Comparison of ENCODE assay signal across 8 cellular contexts in the genomic region with DNA sequence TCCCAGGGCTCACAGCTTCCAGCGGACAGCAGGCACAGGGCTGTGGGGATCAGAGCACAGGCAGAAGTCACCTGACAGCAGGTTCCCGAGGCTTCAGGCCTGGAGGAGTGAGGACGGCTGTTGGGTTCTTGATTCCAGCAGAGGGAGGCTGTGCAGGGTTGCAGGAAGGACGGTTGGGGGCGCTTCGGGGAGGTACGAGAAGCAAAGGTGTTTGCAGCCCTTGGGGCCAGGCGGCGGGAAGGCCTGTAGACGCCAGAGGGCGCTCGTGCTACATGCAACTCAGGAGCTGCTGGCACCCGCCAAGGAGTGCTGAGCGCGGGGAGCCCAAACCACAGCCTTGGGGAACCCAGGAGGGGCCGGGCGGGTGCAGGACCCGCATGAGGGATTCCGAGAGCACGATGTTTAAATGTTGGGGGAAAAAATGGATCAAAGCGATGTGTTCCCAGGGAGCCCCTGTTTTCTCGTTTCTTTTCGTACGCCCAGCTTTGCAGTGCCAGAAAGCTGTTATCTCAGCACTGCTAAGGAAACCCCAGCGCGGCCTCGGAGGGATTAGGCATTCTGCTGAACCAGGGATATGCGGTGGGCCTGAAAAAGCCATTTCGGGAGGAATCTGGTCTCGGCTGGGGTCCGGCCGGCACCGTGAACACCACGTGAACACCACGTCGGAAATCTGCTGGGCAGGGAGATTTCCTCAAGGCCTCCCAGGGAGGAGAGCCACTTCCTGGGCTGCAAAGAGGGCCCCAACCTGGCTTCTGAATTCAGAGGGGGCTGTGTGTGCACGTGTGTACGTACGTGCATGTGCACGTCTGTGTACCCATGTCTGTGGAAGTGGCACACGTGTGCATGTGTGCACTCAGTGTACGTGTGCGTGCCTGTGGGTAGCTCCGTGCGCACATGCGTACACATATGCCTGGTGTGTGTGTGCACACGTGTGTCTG.
DNase-seq lines count a peak whose midpoint lies in the region; ATAC-seq and TF ChIP-seq lines count a peak whose summit lies in the region.

No MANE protein-coding gene starts in this region.

- peak; percentile 99 for TF ChIP-seq RAD21 in Ishikawa (IDR thresholded peaks at IDR 0.05; ENCODE audit: low read depth)

- H3K27me3 Mint-ChIP-seq in CD14-positive monocyte (ENCODE audit: low read depth in 3 of 3): peaks cover 3 to 16% (median 4%) of the 10 kb centered on the region in 3 donors

- H3K27ac Mint-ChIP-seq in CD14-positive monocyte: peak overlapping the region; percentile 78 to 91 (median 90)

- no peak for TF ChIP-seq POLR2A in erythroblast (IDR thresholded peaks at IDR 0.05; ENCODE audit: low read length)

- peak overlapping the region; percentile 4 to 20 for H3K27ac ChIP-seq in mucosa of rectum (ENCODE audit: low read depth in 2 of 2, low read length in 2 of 2)

- H3K36me3 ChIP-seq in mucosa of rectum (ENCODE audit: control insufficient read depth in 2 of 2, insufficient read depth in 2 of 2, low read length in 2 of 2): peaks cover 0 to 7% of the 10 kb centered on the region in 2 donors

- H3K4me3 ChIP-seq in mucosa of rectum (ENCODE audit: low read length in 2 of 2): peak overlapping the region in 1 of 2 donors; percentile 33

- H3K36me3 Mint-ChIP-seq in CD14-positive monocyte: peaks cover 30 to 57% of the 10 kb centered on the region in 2 donors

- DNase-seq in CD14-positive monocyte (ENCODE audit: low spot score) (peak; percentile 84), OCI-M2 (lab: John Stamatoyannopoulos, UW; ENCODE audit: unreplicated experiment) (peak; percentile 20), activated T-cell treated with anti-CD3 and anti-CD28 coated beads for 4 hours (peak; percentile 84), erythroblast (lab: John Stamatoyannopoulos, UW) (peak; percentile 88 to 94)
- peak; percentile 86 for DNase-seq in stimulated activated CD8-positive, alpha-beta memory T cell treated with anti-CD3 and anti-CD28 coated beads, Interleukin-4, amount 100 ng/mL, for 1 hour (ENCODE audit: low read depth in 2 of 2, low spot score in 1 of 2)

- H3K27me3 ChIP-seq in mucosa of rectum (ENCODE audit: control insufficient read depth in 2 of 2, insufficient read depth in 2 of 2, low read length in 2 of 2): no peaks in the 10 kb centered on the region

- peak; percentile 97 for TF ChIP-seq CTCF in CD14-positive monocyte (IDR thresholded peaks at IDR 0.05)

- H3K4me1 Mint-ChIP-seq in CD14-positive monocyte: peaks cover 38% of the 10 kb centered on the region

- intact Hi-C loops in CD14-positive monocyte (cut with micrococcal nuclease): loop anchor here (1.0 to 10.0 kb wide), 5 partner anchors 231 to 559 kb away; a partner anchor contains a TSS

- H3K4me3 Mint-ChIP-seq in CD14-positive monocyte: peak overlapping the region; percentile 71 to 91

- no peak overlapping the region for H3K9ac ChIP-seq in mucosa of rectum (ENCODE audit: low read depth in 1 of 2, low read length in 2 of 2)

- no peaks in the 10 kb centered on the region for H3K9me3 ChIP-seq in mucosa of rectum (ENCODE audit: control insufficient read depth in 2 of 2, low read length in 2 of 2)

- peak; percentile 63 for ATAC-seq in GM21360 (IDR thresholded peaks at IDR 0.05; ENCODE audit: unreplicated experiment)

- H3K9me3 Mint-ChIP-seq in CD14-positive monocyte: no peaks in the 10 kb centered on the region

- H3K4me1 ChIP-seq in mucosa of rectum (ENCODE audit: control insufficient read depth in 2 of 2, insufficient read depth in 2 of 2, low read length in 2 of 2): peaks cover 12 to 19% of the 10 kb centered on the region in 2 donors

- no peak for TF ChIP-seq EP300 in Ishikawa (IDR thresholded peaks at IDR 0.05; ENCODE audit: borderline replicate concordance)

TF ChIP-seq in Ishikawa, 13 proteins besides CTCF, POLR2A, EP300 and RAD21:
- TF ChIP-seq YY1 (IDR thresholded peaks at IDR 0.05; ENCODE audit: low read depth) (0 out of 2 replicates have a peak, but pooled peaks have one; percentile 20), TAF1 (IDR thresholded peaks at IDR 0.05; ENCODE audit: low read depth) (no peak), EGR1 (IDR thresholded peaks at IDR 0.05) (no peak), CREB1 (IDR thresholded peaks at IDR 0.05; ENCODE audit: low read depth) (no peak), NFIC (IDR thresholded peaks at IDR 0.05) (peak; percentile 66; the same call in 1 of the 2 replicates), TCF12 (IDR thresholded peaks at IDR 0.05; ENCODE audit: low read depth) (peak; percentile 19; the same call in 1 of the 2 replicates), ZBTB7A (IDR thresholded peaks at IDR 0.05; ENCODE audit: low read depth) (no peak; the same call in 1 of the 2 replicates), FOXM1 (IDR thresholded peaks at IDR 0.05; ENCODE audit: borderline replicate concordance, low read depth) (peak; percentile 24; the same call in 1 of the 2 replicates), CEBPB (IDR thresholded peaks at IDR 0.05) (no peak)
- TF ChIP-seq, protein P1, sequence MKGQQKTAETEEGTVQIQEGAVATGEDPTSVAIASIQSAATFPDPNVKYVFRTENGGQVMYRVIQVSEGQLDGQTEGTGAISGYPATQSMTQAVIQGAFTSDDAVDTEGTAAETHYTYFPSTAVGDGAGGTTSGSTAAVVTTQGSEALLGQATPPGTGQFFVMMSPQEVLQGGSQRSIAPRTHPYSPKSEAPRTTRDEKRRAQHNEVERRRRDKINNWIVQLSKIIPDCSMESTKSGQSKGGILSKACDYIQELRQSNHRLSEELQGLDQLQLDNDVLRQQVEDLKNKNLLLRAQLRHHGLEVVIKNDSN (IDR thresholded peaks at IDR 0.05): 0 out of 2 replicates have a peak, but pooled peaks have one; percentile 8
- TF ChIP-seq, protein P2, sequence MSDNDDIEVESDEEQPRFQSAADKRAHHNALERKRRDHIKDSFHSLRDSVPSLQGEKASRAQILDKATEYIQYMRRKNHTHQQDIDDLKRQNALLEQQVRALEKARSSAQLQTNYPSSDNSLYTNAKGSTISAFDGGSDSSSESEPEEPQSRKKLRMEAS (IDR thresholded peaks at IDR 0.05): peak; percentile 37; the same call in 1 of the 2 replicates
- TF ChIP-seq, protein P3, sequence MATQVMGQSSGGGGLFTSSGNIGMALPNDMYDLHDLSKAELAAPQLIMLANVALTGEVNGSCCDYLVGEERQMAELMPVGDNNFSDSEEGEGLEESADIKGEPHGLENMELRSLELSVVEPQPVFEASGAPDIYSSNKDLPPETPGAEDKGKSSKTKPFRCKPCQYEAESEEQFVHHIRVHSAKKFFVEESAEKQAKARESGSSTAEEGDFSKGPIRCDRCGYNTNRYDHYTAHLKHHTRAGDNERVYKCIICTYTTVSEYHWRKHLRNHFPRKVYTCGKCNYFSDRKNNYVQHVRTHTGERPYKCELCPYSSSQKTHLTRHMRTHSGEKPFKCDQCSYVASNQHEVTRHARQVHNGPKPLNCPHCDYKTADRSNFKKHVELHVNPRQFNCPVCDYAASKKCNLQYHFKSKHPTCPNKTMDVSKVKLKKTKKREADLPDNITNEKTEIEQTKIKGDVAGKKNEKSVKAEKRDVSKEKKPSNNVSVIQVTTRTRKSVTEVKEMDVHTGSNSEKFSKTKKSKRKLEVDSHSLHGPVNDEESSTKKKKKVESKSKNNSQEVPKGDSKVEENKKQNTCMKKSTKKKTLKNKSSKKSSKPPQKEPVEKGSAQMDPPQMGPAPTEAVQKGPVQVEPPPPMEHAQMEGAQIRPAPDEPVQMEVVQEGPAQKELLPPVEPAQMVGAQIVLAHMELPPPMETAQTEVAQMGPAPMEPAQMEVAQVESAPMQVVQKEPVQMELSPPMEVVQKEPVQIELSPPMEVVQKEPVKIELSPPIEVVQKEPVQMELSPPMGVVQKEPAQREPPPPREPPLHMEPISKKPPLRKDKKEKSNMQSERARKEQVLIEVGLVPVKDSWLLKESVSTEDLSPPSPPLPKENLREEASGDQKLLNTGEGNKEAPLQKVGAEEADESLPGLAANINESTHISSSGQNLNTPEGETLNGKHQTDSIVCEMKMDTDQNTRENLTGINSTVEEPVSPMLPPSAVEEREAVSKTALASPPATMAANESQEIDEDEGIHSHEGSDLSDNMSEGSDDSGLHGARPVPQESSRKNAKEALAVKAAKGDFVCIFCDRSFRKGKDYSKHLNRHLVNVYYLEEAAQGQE (IDR thresholded peaks at IDR 0.05; ENCODE audit: low read depth): no peak
TF ChIP-seq in Ishikawa: peak in this region for 6.

Comparison
In these comparisons a context has a peak if more than half of its experiments do, and no peak if none do; other contexts are left out.
1. DNase-seq: peak in every context shown above with its lines; median percentile 91 in erythroblast; 86 in stimulated activated CD8-positive, alpha-beta memory T cell treated with anti-CD3 and anti-CD28 coated beads, Interleukin-4, amount 100 ng/mL, for 1 hour; 84 in CD14-positive monocyte; 84 in activated T-cell treated with anti-CD3 and anti-CD28 coated beads for 4 hours; 20 in OCI-M2.